In the genomic region with DNA sequence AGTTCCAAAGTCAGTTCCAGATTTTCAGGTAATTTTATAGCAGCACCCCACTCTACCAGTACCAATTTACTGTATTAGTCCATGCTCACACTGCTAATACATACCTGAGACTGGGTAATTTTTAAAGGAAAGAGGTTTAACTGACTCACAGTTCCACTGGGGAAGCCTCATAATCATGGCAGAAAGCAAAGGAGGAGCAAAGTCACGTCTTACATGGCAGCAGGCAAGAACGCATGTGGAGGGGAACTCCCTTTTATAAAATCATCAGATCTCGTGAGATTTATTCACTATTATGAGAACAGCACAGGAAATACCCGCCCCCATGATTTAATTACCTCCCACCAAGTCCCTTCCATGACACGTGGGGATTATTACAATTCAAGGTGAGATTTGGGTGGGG, we compare ENCODE assay signal across 21 cellular contexts.
"Had no signal": no experiment of that assay in that cellular context is flagged by ENCODE, and none has a peak within 500 bp of the region (broad histone marks: within the 10 kb centered on the region; RNA-seq: fewer than 3 reads in every experiment).

No MANE protein-coding gene starts in this region.

- H3K36me3 ChIP-seq: left ventricle myocardium inferior, lower lobe of right lung, neural progenitor cell, ovary, right atrium auricular region, suprapubic skin, thyroid gland, uterus had no signal

- H3K4me2 ChIP-seq: hepatocyte, neural progenitor cell had no signal

- H3K27me3 ChIP-seq: hepatocyte, neural progenitor cell, ovary, right atrium auricular region, suprapubic skin, thyroid gland, uterus had no signal

- H3K4me3 Mint-ChIP-seq: memory B cell; natural killer cell treated with Interleukin-12 subunit alpha and Interleukin-12 subunit beta and Interleukin-15 and Interleukin-18, amount 100 ng/mL, for 72 hours; neural progenitor cell; type B pancreatic cell had no signal

- H3K4me1 ChIP-seq: left ventricle myocardium inferior, lower lobe of right lung, right atrium auricular region, suprapubic skin, uterus had no signal

- DNase-seq: effector CD4-positive, alpha-beta T cell; foreskin melanocyte; head of caudate nucleus; kidney; left cardiac atrium; left ventricle myocardium inferior; lower lobe of right lung; midbrain; nucleus accumbens; ovary; stimulated activated CD4-positive, alpha-beta T cell treated with anti-CD3 and anti-CD28 coated beads, Interleukin-12 subunit alpha, Interleukin-12 subunit beta, amount 100 ng/mL, for 4 hours; stimulated activated naive CD4-positive, alpha-beta T cell treated with Interleukin-2 at 50 U/mL for 16 hours; thyroid gland; uterus had no signal

- H2AFZ ChIP-seq: hepatocyte, neural progenitor cell had no signal

- ATAC-seq: left cardiac atrium; lower lobe of right lung; natural killer cell treated with Interleukin-12 subunit alpha and Interleukin-12 subunit beta and Interleukin-15 and Interleukin-18, amount 100 ng/mL, for 72 hours had no signal

- H3K4me3 ChIP-seq: hepatocyte, left ventricle myocardium inferior, lower lobe of right lung, neural progenitor cell, ovary, right atrium auricular region, suprapubic skin, thyroid gland, uterus had no signal

- H3K36me3 Mint-ChIP-seq: natural killer cell treated with Interleukin-12 subunit alpha and Interleukin-12 subunit beta and Interleukin-15 and Interleukin-18, amount 100 ng/mL, for 72 hours; type B pancreatic cell had no signal

- H3K27ac Mint-ChIP-seq: memory B cell; natural killer cell treated with Interleukin-12 subunit alpha and Interleukin-12 subunit beta and Interleukin-15 and Interleukin-18, amount 100 ng/mL, for 72 hours; neural progenitor cell; type B pancreatic cell had no signal

- H3K9me3 ChIP-seq: left ventricle myocardium inferior, lower lobe of right lung, ovary, right atrium auricular region, suprapubic skin, thyroid gland, uterus had no signal

- H3K79me2 ChIP-seq: hepatocyte had no signal

- H3K27ac ChIP-seq: hepatocyte, left ventricle myocardium inferior, lower lobe of right lung, neural progenitor cell, ovary, right atrium auricular region, suprapubic skin, thyroid gland, uterus had no signal
